Comparison of ENCODE assay signal across 11 cellular contexts in genomic region chr10:63430091-63430998, GRCh38. TPM values are rescaled to one million over a fixed set of nuclear protein-coding genes. Genes with fewer than 3 reads are reported as not detected.
A peak's percentile ranks its signal among the peaks of the same experiment; 100 is the strongest.
DNase-seq lines count a peak whose midpoint lies in the region; ATAC-seq and TF ChIP-seq lines count a peak whose summit lies in the region.
"Had no signal": no experiment of that assay in that cellular context is flagged by ENCODE, and none has a peak within 500 bp of the region (broad histone marks: within the 10 kb centered on the region; RNA-seq: fewer than 3 reads in every experiment).

No MANE protein-coding gene starts in this region.

- H3K9ac ChIP-seq in BLaER1 (no peak overlapping the region), colonic mucosa (ENCODE audit: low read depth in 2 of 2, low read length in 2 of 2) (no peak overlapping the region)

- no peak for TF ChIP-seq CTCF in colonic mucosa (IDR thresholded peaks at IDR 0.05)
- no peak for TF ChIP-seq CTCF in lower lobe of right lung (IDR thresholded peaks at IDR 0.05)
- no peak for TF ChIP-seq CTCF in esophagus muscularis mucosa (IDR thresholded peaks at IDR 0.05)

- H3K36me3 ChIP-seq in BLaER1 (peaks cover 18% of the 10 kb centered on the region), colonic mucosa (no peaks in the 10 kb centered on the region), lower lobe of right lung (no peaks in the 10 kb centered on the region), esophagus muscularis mucosa (no peaks in the 10 kb centered on the region)

- H3K4me2 ChIP-seq in BLaER1, result peak overlapping the region; percentile 28

- H3K9me3 ChIP-seq in BLaER1 (peaks cover 20% of the 10 kb centered on the region), colonic mucosa (no peaks in the 10 kb centered on the region), lower lobe of right lung (no peaks in the 10 kb centered on the region), esophagus muscularis mucosa (no peaks in the 10 kb centered on the region)

- no peak overlapping the region for H3K4me3 ChIP-seq in BLaER1
- H3K4me3 ChIP-seq in colonic mucosa, result no peak overlapping the region
- H3K4me3 ChIP-seq in lower lobe of right lung, result no peak overlapping the region
- no peak overlapping the region for H3K4me3 ChIP-seq in esophagus muscularis mucosa

- no peak overlapping the region for H3K27ac ChIP-seq in BLaER1
- peak overlapping the region; percentile 6 for H3K27ac ChIP-seq in colonic mucosa
- peak overlapping the region; percentile 19 for H3K27ac ChIP-seq in lower lobe of right lung
- H3K27ac ChIP-seq in esophagus muscularis mucosa (replicated peaks in 1 of 4), result no peak overlapping the region
- H3K27ac ChIP-seq: VCaP had no signal

- DNase-seq in LoVo (ENCODE audit: low spot score) (peak; percentile 35), colonic mucosa (no peak), lower lobe of right lung (no peak), esophagus muscularis mucosa (ENCODE audit: extremely low spot score) (no peak), NCI-H510A treated with DMSO at 0.1 percent for 48 hours (lab: John Stamatoyannopoulos, UW) (no peak)
- no peak for DNase-seq in activated CD4-positive, alpha-beta T cell treated with anti-CD3 and anti-CD28 coated beads for 48 hours
- DNase-seq: DMS79 treated with DMSO at 0.1 percent for 48 hours; stimulated activated CD4-positive, alpha-beta T cell treated with anti-CD3 and anti-CD28 coated beads, Interleukin-12 subunit alpha, Interleukin-12 subunit beta, amount 100 ng/mL, for 4 hours had no signal

- no peak for TF ChIP-seq POLR2A in esophagus muscularis mucosa (IDR thresholded peaks at IDR 0.05; ENCODE audit: low read depth)

- no peak for TF ChIP-seq EP300 in esophagus muscularis mucosa (IDR thresholded peaks at IDR 0.05)

- H3K27me3 ChIP-seq in BLaER1 (no peaks in the 10 kb centered on the region), colonic mucosa (no peaks in the 10 kb centered on the region), lower lobe of right lung (ENCODE audit: low read depth) (no peaks in the 10 kb centered on the region), esophagus muscularis mucosa (no peaks in the 10 kb centered on the region)

- 79% methylated on average over 10 of the region's 10 CpGs for WGBS in esophagus muscularis mucosa

- peaks cover 51% of the 10 kb centered on the region; the same call in 1 of the 2 replicates for H4K20me1 ChIP-seq in BLaER1

- intact Hi-C loops in colonic mucosa (cut with DNase I), result no loop called here
- intact Hi-C loops in lower lobe of right lung (cut with DNase I), result no loop called here
- intact Hi-C loops in esophagus muscularis mucosa (cut with DNase I), result no loop called here

- H3K4me1 ChIP-seq in BLaER1 (peaks cover 18% of the 10 kb centered on the region), colonic mucosa (peaks cover 7% of the 10 kb centered on the region), lower lobe of right lung (peaks cover 46% of the 10 kb centered on the region), esophagus muscularis mucosa (peaks cover 38 to 60% (median 49%) of the 10 kb centered on the region in 4 donors)

- peak; percentile 48 to 64 for ATAC-seq in lower lobe of right lung
- no peak for ATAC-seq in GM18520 (IDR thresholded peaks at IDR 0.05; ENCODE audit: unreplicated experiment)

RNA-seq across cellular contexts. Expression of gene JMJD1C, which starts 35.4 kb away (rescaled TPM):
- 10 to 100 TPM; 37.7 to 72.2 TPM for total RNA-seq in colonic mucosa
- total RNA-seq in lower lobe of right lung, result 100.0 TPM
- 10 to 100 TPM; 60.3 to 89.7 (median 79.8) TPM for total RNA-seq in esophagus muscularis mucosa

Comparison
In these comparisons a context has a peak if more than half of its experiments do, and no peak if none do; other contexts are left out.
1. H3K27ac ChIP-seq: peak in colonic mucosa (single experiment) and lower lobe of right lung (single experiment); none in BLaER1 (single experiment) and esophagus muscularis mucosa (0 of 4).